Comparison of ENCODE assay signal across 1 cellular context in the genomic region with DNA sequence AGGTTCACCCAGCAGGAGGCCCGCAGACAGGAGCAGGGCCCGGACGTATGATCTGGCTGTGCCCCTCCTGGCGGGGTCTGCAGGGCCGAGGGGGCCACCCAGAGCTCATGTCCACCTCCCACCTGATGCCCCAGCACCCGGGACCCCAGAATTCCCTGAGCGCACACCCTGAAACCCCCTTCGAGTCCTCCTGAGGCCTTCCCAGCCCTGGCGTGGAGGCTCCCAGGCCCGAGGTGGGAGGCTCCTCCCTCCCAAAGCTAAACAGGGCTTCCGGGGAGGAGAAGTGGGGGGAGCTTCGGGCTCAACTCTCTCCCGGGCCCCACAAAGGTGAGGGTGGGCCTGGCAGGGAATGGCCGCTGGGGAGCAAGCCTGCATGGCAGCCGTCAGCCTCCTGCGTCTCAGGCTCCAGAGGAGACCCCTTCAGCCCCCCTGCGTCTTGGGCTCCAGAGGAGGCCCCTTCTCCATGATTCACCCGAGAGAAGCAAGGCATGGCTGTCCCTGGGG.
TF ChIP-seq lines count a peak whose summit lies in the region.

No MANE protein-coding gene starts in this region.

TF ChIP-seq in SK-N-SH, 30 proteins besides CTCF, POLR2A, EP300 and RAD21 (continued from another document):
- no peak for TF ChIP-seq REST (IDR thresholded peaks at IDR 0.05; ENCODE audit: low read depth, low read length)
TF ChIP-seq in SK-N-SH: peak in this region for 0.
